In genomic region chr2:128664499-128664971, GRCh38 we compare ENCODE assay signal across 1 cellular context.
TF ChIP-seq lines count a peak whose summit lies in the region.

No MANE protein-coding gene starts in this region.

TF ChIP-seq in H1, 55 proteins besides CTCF, POLR2A, EP300 and RAD21:
- TF ChIP-seq RFX5 (IDR thresholded peaks at IDR 0.05; ENCODE audit: borderline replicate concordance, low read depth, low read length) (no peak), YY1 (IDR thresholded peaks at IDR 0.05; ENCODE audit: low read depth, low read length) (peak; percentile 72), RXRA (IDR thresholded peaks at IDR 0.05; ENCODE audit: insufficient read depth, low read depth, low read length) (no peak), MAX (IDR thresholded peaks at IDR 0.05) (peak; percentile 88), NANOG (IDR thresholded peaks at IDR 0.05; ENCODE audit: insufficient read depth, low read depth, low read length, poor library complexity, severe bottlenecking) (no peak), CHD7 (IDR thresholded peaks at IDR 0.05; ENCODE audit: insufficient replicate concordance, low read length) (no peak), TCF12 (IDR thresholded peaks at IDR 0.05; ENCODE audit: low read depth, low read length) (no peak), E2F6 (IDR thresholded peaks at IDR 0.05) (peak; percentile 29; the same call in 1 of the 2 replicates), CHD2 (IDR thresholded peaks at IDR 0.05; ENCODE audit: low read length) (no peak)
